In genomic region chr1:179365342-179366092, GRCh38 we compare ENCODE assay signal across 8 cellular contexts. TPM values are rescaled to one million over a fixed set of nuclear protein-coding genes. Genes with fewer than 3 reads are reported as not detected.
DNase-seq lines count a peak whose midpoint lies in the region; ATAC-seq, FAIRE-seq and TF ChIP-seq lines count a peak whose summit lies in the region.

TSS of gene AXDND1 (plus strand) at chr1:179365971. CDS start at chr1:179366510, 539 bp downstream.

- FAIRE-seq in bronchial epithelial cell (lab: Jason Lieb, UNC): no peak

- CTCF ChIA-PET in AG04450 (lab: Charles Lee): interaction anchor here (0.9 to 7.9 kb wide), 5 partner anchors 71 to 287 kb away, joined by 3 to 123 read pairs (median 4); partner anchors contain the start of gene SOAT1

- H3K27me3 ChIP-seq in AG04450 (ENCODE audit: control insufficient read depth, insufficient read depth, low read length): no peaks in the 10 kb centered on the region
- no peaks in the 10 kb centered on the region for H3K27me3 ChIP-seq in bronchial epithelial cell (ENCODE audit: control insufficient read depth, insufficient read depth, low read length)

- peak within 1 kb of the TSS; percentile 80 for H3K4me3 ChIP-seq in AG04450 (ENCODE audit: low read depth, low read length)
- peak within 1 kb of the TSS; percentile 81 for H3K4me3 ChIP-seq in WI38 (ENCODE audit: low read depth, low read length)
- peak within 1 kb of the TSS; percentile 74 for H3K4me3 ChIP-seq in bronchial epithelial cell (ENCODE audit: low read depth, low read length)

- H3K9me3 ChIP-seq in AG04450 (ENCODE audit: control insufficient read depth, insufficient read depth, low read length): no peaks in the 10 kb centered on the region; the same call in 1 of the 2 replicates

- no peaks in the 10 kb centered on the region for H3K36me3 ChIP-seq in bronchial epithelial cell (ENCODE audit: control insufficient read depth, insufficient read depth, low read length)

- TF ChIP-seq CTCF in AG04450 (IDR thresholded peaks at IDR 0.05; ENCODE audit: low read depth, low read length): peak; percentile 38
- no peak for TF ChIP-seq CTCF in WI38 (IDR thresholded peaks at IDR 0.05; ENCODE audit: low read depth, low read length)
- TF ChIP-seq CTCF in bronchial epithelial cell (IDR thresholded peaks at IDR 0.05; ENCODE audit: insufficient read depth, low read length, severe bottlenecking): no peak

- peak; percentile 52 for DNase-seq in AG04450 (ENCODE audit: low read depth, low spot score)
- DNase-seq in NCI-H2196 (lab: John Stamatoyannopoulos, UW; ENCODE audit: unreplicated experiment): peak; percentile 79
- peak; percentile 60 for DNase-seq in bronchial epithelial cell (ENCODE audit: low read depth)
- DNase-seq in inferior parietal cortex (ENCODE audit: extremely low spot score): peak; percentile 84
- peak; percentile 77 to 80 for DNase-seq in stimulated activated CD4-positive, alpha-beta T cell treated with anti-CD3 and anti-CD28 coated beads, Interleukin-12 subunit alpha, Interleukin-12 subunit beta, amount 100 ng/mL, for 24 hours (ENCODE audit: low read depth in 2 of 2)

- peak within 1 kb of the TSS; percentile 97 for H3K27ac ChIP-seq in AG04450 (ENCODE audit: low read depth, low read length)

- peak; percentile 96 for ATAC-seq in GM18873 (IDR thresholded peaks at IDR 0.05; ENCODE audit: low FRiP score, unreplicated experiment)
- ATAC-seq in HG03135 (IDR thresholded peaks at IDR 0.05; ENCODE audit: unreplicated experiment): peak; percentile 97

- POLR2A ChIA-PET in AG04450 (lab: Yijun Ruan, JAX): interaction anchor here (0.8 to 1.0 kb wide), 2 partner anchors 12 to 71 kb away, joined by 4 to 8 read pairs; partner anchors contain the start of gene SOAT1

RNA-seq across cellular contexts. Expression of gene AXDND1, which starts in this region (rescaled TPM):
- 0.27 TPM in 1 of 2 replicates, not detected in the other for polyA plus RNA-seq in AG04450 (2011; rRNA removed)
- 0.64 and 0.87 TPM in 2 replicates for polyA minus RNA-seq in AG04450 (2011; rRNA and poly(A)+ RNA removed)
- 0.26 TPM in 1 of 2 replicates, not detected in the other for total RNA-seq in bronchial epithelial cell

Comparison
In these comparisons a context has a peak if more than half of its experiments do, and no peak if none do; other contexts are left out.
1. Peak in every context shown above with its lines: DNase-seq, ATAC-seq, H3K4me3 ChIP-seq and H3K27ac ChIP-seq.
2. Peak in DNase-seq, H3K4me3 ChIP-seq and H3K27ac ChIP-seq in AG04450; RNA of the gene not detected or under 1 TPM.
3. Peak in DNase-seq and H3K4me3 ChIP-seq in bronchial epithelial cell; RNA of the gene not detected or under 1 TPM.